ENCODE assay signal across 8 cellular contexts in genomic region chr9:96317335-96317980, GRCh38. TPM values are rescaled to one million over a fixed set of nuclear protein-coding genes. Genes with fewer than 3 reads are reported as not detected.
DNase-seq lines count a peak whose midpoint lies in the region; ATAC-seq and TF ChIP-seq lines count a peak whose summit lies in the region.

No MANE protein-coding gene starts in this region.

- H2AFZ ChIP-seq in HCT116 (ENCODE audit: low read depth, low read length, poor library complexity, severe bottlenecking), result no peak overlapping the region

- no peak overlapping the region for H3K4me3 Mint-ChIP-seq in CD8-positive, alpha-beta memory T cell

- H3K27ac ChIP-seq in CD8-positive, alpha-beta memory T cell (ENCODE audit: low read depth, low read length), result no peak overlapping the region
- H3K27ac ChIP-seq in HCT116 (ENCODE audit: low read depth, low read length), result no peak overlapping the region
- no peak overlapping the region for H3K27ac ChIP-seq in heart right ventricle

- H3K4me3 ChIP-seq in CD8-positive, alpha-beta memory T cell (ENCODE audit: low read length), result no peak overlapping the region
- no peak overlapping the region for H3K4me3 ChIP-seq in HCT116 (replicated peaks in 1 of 2; ENCODE audit: low read depth in 1 of 2, low read length in 2 of 2)
- H3K4me3 ChIP-seq in adipocyte (ENCODE audit: low read length), result no peak overlapping the region
- H3K4me3 ChIP-seq in heart right ventricle, result no peak overlapping the region

- H3K27ac Mint-ChIP-seq in CD8-positive, alpha-beta memory T cell, result no peak overlapping the region

- intact Hi-C loops in HCT116 (cut with micrococcal nuclease) (loop anchor here (1.0 kb wide), 2 partner anchors 85 to 95 kb away; no protein-coding TSS in a partner anchor), heart right ventricle (cut with DNase I) (loop anchor here in 7 of 10 donors (2.0 to 5.0 kb wide), 2 partner anchors 85 kb away; no protein-coding TSS in a partner anchor)

- peaks cover 2 to 6% of the 10 kb centered on the region in 2 donors for H3K27me3 Mint-ChIP-seq in CD8-positive, alpha-beta memory T cell

- peaks cover 0 to 2% (median 2%) of the 10 kb centered on the region in 3 donors for H3K4me1 Mint-ChIP-seq in CD8-positive, alpha-beta memory T cell

- no TSS peak for BruUV-seq in HCT116 (replicated peaks; lab: Mats Ljungman, UMichigan)

- POLR2A ChIA-PET in CD8-positive, alpha-beta memory T cell (lab: Charles Lee), result no interaction called here
- POLR2A ChIA-PET in HCT116 (lab: Charles Lee), result no interaction called here

- ATAC-seq in HCT116 (peak; percentile 86), heart right ventricle (peak in 6 of 8 donors; percentile 57 to 72 (median 64)), GM18867 (IDR thresholded peaks at IDR 0.05; ENCODE audit: unreplicated experiment) (no peak), GM21447 (IDR thresholded peaks at IDR 0.05; ENCODE audit: unreplicated experiment) (no peak)

- TF ChIP-seq RAD21 in HCT116 (IDR thresholded peaks at IDR 0.05; ENCODE audit: low read depth), result peak; percentile 96

- no peaks in the 10 kb centered on the region for H3K4me1 ChIP-seq in CD8-positive, alpha-beta memory T cell (ENCODE audit: insufficient read depth, low read length)
- H3K4me1 ChIP-seq in HCT116 (ENCODE audit: control insufficient read depth in 1 of 2, insufficient read depth in 2 of 2, low read length in 2 of 2) (no peaks in the 10 kb centered on the region), adipocyte (ENCODE audit: control insufficient read depth, insufficient read depth, low read length) (peaks cover 4% of the 10 kb centered on the region), heart right ventricle (no peaks in the 10 kb centered on the region)

- TF ChIP-seq CTCF in HCT116 (IDR thresholded peaks at IDR 0.05 in 2 of 3, conservative IDR thresholded peaks at IDR 0.05 in 1 of 3; ENCODE audit: borderline replicate concordance in 1 of 3, insufficient read depth in 1 of 3, low read depth in 2 of 3, low read length in 2 of 3) (peak; percentile 90 to 95 (median 92)), heart right ventricle (IDR thresholded peaks at IDR 0.05) (peak; percentile 70 to 93 (median 83))

- RAD21 ChIA-PET in HCT116 (lab: Charles Lee; ENCODE audit: low non-redundant PET in 1 of 2, low total read pairs in 2 of 2, uncharacterized antibody in 2 of 2, unreplicated experiment in 2 of 2), result no interaction called here

- WGBS in heart right ventricle, 2 donors, result 55 to 64% methylated on average over 9 of the region's 9 CpGs

- H4K20me1 ChIP-seq in HCT116 (ENCODE audit: insufficient read depth), result no peaks in the 10 kb centered on the region

- H3K36me3 Mint-ChIP-seq in CD8-positive, alpha-beta memory T cell, result peaks cover 6 to 31% (median 21%) of the 10 kb centered on the region in 3 donors

- H3K27me3 ChIP-seq in CD8-positive, alpha-beta memory T cell (ENCODE audit: insufficient read depth, low read length, poor library complexity, severe bottlenecking), result no peaks in the 10 kb centered on the region
- H3K27me3 ChIP-seq in HCT116 (ENCODE audit: insufficient read depth, low read length), result no peaks in the 10 kb centered on the region
- H3K27me3 ChIP-seq in adipocyte (replicated peaks; ENCODE audit: control insufficient read depth, insufficient read depth, low read length), result no peaks in the 10 kb centered on the region
- no peaks in the 10 kb centered on the region for H3K27me3 ChIP-seq in heart right ventricle

- TF ChIP-seq POLR2A in HCT116 (IDR thresholded peaks at IDR 0.05; ENCODE audit: borderline replicate concordance, extremely low read depth, insufficient read depth, insufficient read length), result no peak

- peaks cover 6 to 18% (median 13%) of the 10 kb centered on the region in 5 donors for H3K9me3 Mint-ChIP-seq in CD8-positive, alpha-beta memory T cell

- no peaks in the 10 kb centered on the region for H3K9me2 ChIP-seq in HCT116 (ENCODE audit: insufficient read depth)

- H3K9me3 ChIP-seq in CD8-positive, alpha-beta memory T cell (ENCODE audit: low read length), result no peaks in the 10 kb centered on the region
- H3K9me3 ChIP-seq in HCT116 (ENCODE audit: control insufficient read depth in 1 of 2, insufficient read depth in 1 of 2, low read depth in 1 of 2, low read length in 2 of 2), result peaks cover 9 to 12% of the 10 kb centered on the region in 2 experiments; a peak in 2 of 4 replicates
- H3K9me3 ChIP-seq in adipocyte (ENCODE audit: control insufficient read depth, low read length), result peaks cover 9% of the 10 kb centered on the region
- peaks cover 0 to 19% (median 0%) of the 10 kb centered on the region in 11 donors for H3K9me3 ChIP-seq in heart right ventricle

- H3K4me2 ChIP-seq in HCT116 (ENCODE audit: low read length), result no peak overlapping the region

- H3K36me3 ChIP-seq in CD8-positive, alpha-beta memory T cell (ENCODE audit: insufficient read depth, low read length), result no peaks in the 10 kb centered on the region
- peaks cover 2 to 11% of the 10 kb centered on the region in 2 experiments; a peak in 2 of 4 replicates for H3K36me3 ChIP-seq in HCT116 (ENCODE audit: control insufficient read depth in 1 of 2, insufficient read depth in 2 of 2, low read length in 2 of 2)
- no peaks in the 10 kb centered on the region for H3K36me3 ChIP-seq in adipocyte (ENCODE audit: control insufficient read depth, insufficient read depth, low read length, severe bottlenecking)
- peaks cover 0 to 53% (median 15%) of the 10 kb centered on the region in 9 donors for H3K36me3 ChIP-seq in heart right ventricle

- H3K79me2 ChIP-seq in HCT116 (ENCODE audit: insufficient read depth, low read length), result no peaks in the 10 kb centered on the region

- DNase-seq in CD8-positive, alpha-beta memory T cell, result peak; percentile 16 to 69 (median 25)
- DNase-seq in HCT116 (ENCODE audit: low read depth, low spot score), result peak; percentile 41
- DNase-seq in RPMI8226, result peak; percentile 26
- DNase-seq in adipocyte (ENCODE audit: low read depth), result peak; percentile 80
- DNase-seq in heart right ventricle, result peak; percentile 40 to 46
- peak; percentile 64 for DNase-seq in retina

- no peak overlapping the region for H3K9ac ChIP-seq in HCT116 (ENCODE audit: low read length)
- H3K9ac ChIP-seq in adipocyte (ENCODE audit: low read length), result no peak overlapping the region

- CTCF ChIA-PET in CD8-positive, alpha-beta memory T cell (lab: Charles Lee), result interaction anchor here (0.8 to 5.4 kb wide), 9 partner anchors 9 to 348 kb away, joined by 3 to 34 read pairs (median 4); no protein-coding TSS in a partner anchor
- CTCF ChIA-PET in HCT116 (lab: Charles Lee), result interaction anchor here (0.6 to 2.8 kb wide), 12 partner anchors 9 to 97 kb away, joined by 3 to 16 read pairs (median 4); no protein-coding TSS in a partner anchor

TF ChIP-seq in HCT116, 20 proteins besides CTCF, POLR2A, EP300 and RAD21:
- no peak for TF ChIP-seq EGR1 (IDR thresholded peaks at IDR 0.05; ENCODE audit: low read depth)
- no peak for TF ChIP-seq SP1 (IDR thresholded peaks at IDR 0.05; ENCODE audit: low read depth)

RNA-seq across cellular contexts. Expression of gene HSD17B3, which starts 15.5 kb away (rescaled TPM):
- total RNA-seq in CD8-positive, alpha-beta memory T cell, result under 1 TPM; 0.35 to 0.42 TPM
- polyA plus RNA-seq in CD8-positive, alpha-beta memory T cell, result not detected
- total RNA-seq in HCT116 (2021; ENCODE audit: unreplicated experiment) (0.37 TPM), heart right ventricle (1 to 10 TPM in 6 of 10 donors, under 1 TPM in 4; 0.66 to 2.5 (median 1.2) TPM)
- 0.17 and 0.20 TPM in 2 replicates for polyA plus RNA-seq in HCT116 (2012)
- polyA plus RNA-seq in heart right ventricle, result 10 to 100 TPM in 1 of 2 donors, 1 to 10 TPM in 1; 1.0 to 12.2 TPM

Comparison
In these comparisons a context has a peak if more than half of its experiments do, and no peak if none do; other contexts are left out.
1. DNase-seq: peak in every context shown above with its lines; median percentile 80 in adipocyte; 64 in retina; 43 in heart right ventricle; 41 in HCT116; 26 in RPMI8226; 25 in CD8-positive, alpha-beta memory T cell.
2. ATAC-seq: peak in HCT116 (single experiment) and heart right ventricle (6 of 8); none in GM18867 (single experiment) and GM21447 (single experiment).